Comparison of ENCODE assay signal across 11 cellular contexts in the genomic region with DNA sequence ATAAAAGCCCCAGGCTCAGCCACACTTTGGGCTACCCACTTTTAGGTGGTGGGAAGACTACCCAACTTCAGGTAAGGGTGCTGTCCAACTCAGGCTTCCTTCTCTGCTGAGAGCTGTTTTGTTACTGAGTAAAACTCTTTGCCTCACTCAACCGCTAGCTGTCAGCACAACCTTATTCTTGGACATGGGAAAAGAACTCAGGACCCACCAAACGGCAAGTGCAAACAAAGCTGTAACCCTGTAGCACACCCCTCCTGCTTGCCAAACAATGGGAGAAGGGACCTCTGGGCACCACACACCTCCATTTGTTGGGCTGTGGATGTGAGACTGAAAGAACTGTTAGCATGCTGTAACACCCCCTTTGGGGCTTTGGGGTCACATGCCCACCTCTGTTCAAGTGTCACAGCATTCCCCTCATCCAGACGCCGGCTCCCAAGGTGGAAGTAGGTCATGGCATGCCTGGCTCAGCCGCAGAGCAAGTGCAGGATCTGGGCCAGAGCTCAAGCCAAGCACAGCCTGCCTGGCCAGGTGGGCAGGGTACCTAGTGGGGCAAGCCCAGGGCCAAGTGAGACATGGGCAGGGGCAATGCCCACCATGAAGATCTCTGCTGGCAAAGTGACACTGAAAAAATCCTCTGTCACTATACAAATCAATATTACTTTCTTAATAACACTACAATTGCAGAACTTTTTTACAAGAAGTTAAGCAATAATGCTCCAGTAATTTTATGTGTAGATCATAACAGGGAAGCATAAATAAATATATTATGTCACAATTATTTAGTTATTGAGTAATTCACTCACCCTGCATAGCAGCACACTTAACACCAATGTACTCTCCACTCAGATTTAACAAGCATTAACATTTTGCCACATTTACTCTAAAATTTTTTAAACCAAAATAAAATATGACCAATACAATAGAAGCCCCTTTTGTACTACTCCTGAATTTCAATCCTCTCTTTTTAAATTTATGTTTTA.
"Had no signal": no experiment of that assay in that cellular context is flagged by ENCODE, and none has a peak within 500 bp of the region (broad histone marks: within the 10 kb centered on the region; RNA-seq: fewer than 3 reads in every experiment).

No MANE protein-coding gene starts in this region.

- H3K27ac ChIP-seq: tibial nerve had no signal

- H3K9me3 Mint-ChIP-seq: activated CD4-positive, alpha-beta memory T cell treated with anti-CD3 and anti-CD28 coated beads, Interleukin-2, amount 10 ng/mL, durations not matched to agents 7 days and 5 days; activated T-helper 1 cell treated with anti-CD3 and anti-CD28 coated beads, Interleukin-12 subunit alpha, Interleukin-12 subunit beta, Interleukin-2, Interleukin-4 antibody, amounts not matched to agents 30 ng/mL and 10 ng/mL and 1 ng/mL, durations not matched to agents 14 hours and 24 hours and 36 hours; mesothelial cell of epicardium; stimulated activated naive B cell treated with anti-CD40 and anti-IgM and Interleukin-4, amounts not matched to agents 10 μg/mL and 1 μg/mL and 100 μg/mL, for 72 hours had no signal

- H3K27me3 ChIP-seq: tibial nerve had no signal

- H3K4me1 ChIP-seq: tibial nerve had no signal

- ATAC-seq: activated CD4-positive, alpha-beta T cell treated with anti-CD3 and anti-CD28 coated beads for 36 hours; left ventricle myocardium superior; stimulated activated naive B cell treated with anti-CD40 and anti-IgM and Interleukin-4, amounts not matched to agents 10 μg/mL and 1 μg/mL and 100 μg/mL, for 72 hours had no signal

- H3K4me1 Mint-ChIP-seq: activated CD4-positive, alpha-beta memory T cell treated with anti-CD3 and anti-CD28 coated beads, Interleukin-2, amount 10 ng/mL, durations not matched to agents 7 days and 5 days; activated CD4-positive, alpha-beta T cell treated with anti-CD3 and anti-CD28 coated beads for 36 hours; mesothelial cell of epicardium; stimulated activated naive B cell treated with anti-CD40 and anti-IgM and Interleukin-4, amounts not matched to agents 10 μg/mL and 1 μg/mL and 100 μg/mL, for 72 hours had no signal

- H3K9me3 ChIP-seq: tibial nerve had no signal

- DNase-seq: activated CD4-positive, alpha-beta memory T cell treated with anti-CD3 and anti-CD28 coated beads, Interleukin-2, amount 10 ng/mL, durations not matched to agents 7 days and 5 days; activated CD4-positive, alpha-beta T cell treated with anti-CD3 and anti-CD28 coated beads for 36 hours; activated naive CD4-positive, alpha-beta T cell; caudate nucleus; dermis blood vessel endothelial cell; left ventricle myocardium superior; stimulated activated naive B cell treated with anti-CD40 and anti-IgM and Interleukin-4, amounts not matched to agents 10 μg/mL and 1 μg/mL and 100 μg/mL, for 72 hours had no signal

- H3K4me3 Mint-ChIP-seq: activated CD4-positive, alpha-beta memory T cell treated with anti-CD3 and anti-CD28 coated beads, Interleukin-2, amount 10 ng/mL, durations not matched to agents 7 days and 5 days; activated CD4-positive, alpha-beta T cell treated with anti-CD3 and anti-CD28 coated beads for 36 hours; activated T-helper 1 cell treated with anti-CD3 and anti-CD28 coated beads, Interleukin-12 subunit alpha, Interleukin-12 subunit beta, Interleukin-2, Interleukin-4 antibody, amounts not matched to agents 30 ng/mL and 10 ng/mL and 1 ng/mL, durations not matched to agents 14 hours and 24 hours and 36 hours; mesothelial cell of epicardium; stimulated activated naive B cell treated with anti-CD40 and anti-IgM and Interleukin-4, amounts not matched to agents 10 μg/mL and 1 μg/mL and 100 μg/mL, for 72 hours had no signal

- H3K27ac Mint-ChIP-seq: activated CD4-positive, alpha-beta memory T cell treated with anti-CD3 and anti-CD28 coated beads, Interleukin-2, amount 10 ng/mL, durations not matched to agents 7 days and 5 days; activated CD4-positive, alpha-beta T cell treated with anti-CD3 and anti-CD28 coated beads for 36 hours; activated T-helper 1 cell treated with anti-CD3 and anti-CD28 coated beads, Interleukin-12 subunit alpha, Interleukin-12 subunit beta, Interleukin-2, Interleukin-4 antibody, amounts not matched to agents 30 ng/mL and 10 ng/mL and 1 ng/mL, durations not matched to agents 14 hours and 24 hours and 36 hours; mesothelial cell of epicardium; stimulated activated naive B cell treated with anti-CD40 and anti-IgM and Interleukin-4, amounts not matched to agents 10 μg/mL and 1 μg/mL and 100 μg/mL, for 72 hours had no signal

- H3K4me3 ChIP-seq: smooth muscle cell, tibial nerve had no signal

- H3K27me3 Mint-ChIP-seq: activated CD4-positive, alpha-beta memory T cell treated with anti-CD3 and anti-CD28 coated beads, Interleukin-2, amount 10 ng/mL, durations not matched to agents 7 days and 5 days; activated CD4-positive, alpha-beta T cell treated with anti-CD3 and anti-CD28 coated beads for 36 hours; stimulated activated naive B cell treated with anti-CD40 and anti-IgM and Interleukin-4, amounts not matched to agents 10 μg/mL and 1 μg/mL and 100 μg/mL, for 72 hours had no signal
